8 cellular contexts compared by ENCODE assay signal in the genomic region with DNA sequence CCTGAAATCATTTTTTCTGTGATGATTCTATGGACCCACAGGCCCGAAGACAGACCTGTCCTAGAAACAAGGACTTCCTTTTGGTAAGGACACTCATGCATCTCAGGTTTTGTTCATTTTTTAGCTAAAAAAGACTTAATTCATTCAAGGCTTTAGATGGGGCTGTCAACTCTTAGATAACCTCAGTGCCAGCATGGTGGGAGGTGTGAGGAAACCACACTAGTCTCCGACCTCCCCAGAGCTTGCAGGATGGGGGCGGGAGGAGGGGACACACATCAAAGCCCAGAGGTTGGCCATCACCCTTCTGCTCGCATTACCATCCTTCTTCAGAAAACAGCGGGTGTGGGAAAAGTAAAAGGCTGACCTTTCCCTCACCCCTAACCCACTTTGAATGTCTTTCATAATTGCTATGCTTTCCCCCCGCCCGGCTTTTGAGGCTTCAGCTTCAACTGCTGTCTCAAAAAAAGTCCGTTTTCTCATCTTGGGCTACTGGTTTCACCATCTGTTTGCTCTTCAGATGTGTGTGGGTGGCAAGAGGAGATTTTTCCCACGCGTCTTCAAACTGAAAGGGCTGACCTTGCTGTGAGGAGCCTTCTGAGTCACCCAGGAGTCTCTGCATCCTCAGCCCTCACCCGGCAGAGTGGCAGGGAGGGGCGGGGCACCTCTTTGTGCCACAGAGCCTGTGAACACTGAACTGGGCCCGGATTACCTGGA. TPM values are rescaled to one million over a fixed set of nuclear protein-coding genes. Genes with fewer than 3 reads are reported as not detected.
DNase-seq lines count a peak whose midpoint lies in the region; ATAC-seq and TF ChIP-seq lines count a peak whose summit lies in the region.

No MANE protein-coding gene starts in this region.

- DNase-seq in cardiac septum (ENCODE audit: low spot score) (peak; percentile 68), Right ventricle myocardium superior (no peak), T follicular helper cell (ENCODE audit: low read depth) (peak; percentile 41), adrenal gland (peak; percentile 22 to 67 (median 60)), testis (peak; percentile 22), NCI-H2029 (lab: John Stamatoyannopoulos, UW) (no peak)
- DNase-seq in natural killer cell treated with Interleukin-12 subunit alpha and Interleukin-12 subunit beta and Interleukin-15 and Interleukin-18, amount 100 ng/mL, for 72 hours (ENCODE audit: low spot score), result peak; percentile 90

- intact Hi-C loops in cardiac septum (cut with DNase I), result no loop called here
- intact Hi-C loops in Right ventricle myocardium superior (cut with DNase I), result no loop called here
- intact Hi-C loops in adrenal gland (cut with DNase I), result no loop called here
- intact Hi-C loops in testis (cut with DNase I; ENCODE audit: low total_unique reads), result no loop called here

- H3K36me3 ChIP-seq in adrenal gland (replicated peaks in 1 of 2) (peaks cover 0 to 3% of the 10 kb centered on the region in 2 donors), testis (ENCODE audit: low read depth, missing control alignments) (no peaks in the 10 kb centered on the region)

- no peak overlapping the region for H3K4me3 ChIP-seq in adrenal gland
- H3K4me3 ChIP-seq in testis, result no peak overlapping the region

- no peaks in the 10 kb centered on the region for H3K9me3 ChIP-seq in adrenal gland (replicated peaks in 1 of 3)
- H3K9me3 ChIP-seq in testis, result no peaks in the 10 kb centered on the region

- H3K27me3 Mint-ChIP-seq in natural killer cell treated with Interleukin-12 subunit alpha and Interleukin-12 subunit beta and Interleukin-15 and Interleukin-18, amount 100 ng/mL, for 72 hours, result no peaks in the 10 kb centered on the region

- ATAC-seq in Right ventricle myocardium superior (ENCODE audit: poor library complexity) (no peak), HG03064 (IDR thresholded peaks at IDR 0.05; ENCODE audit: low read depth, unreplicated experiment) (peak; percentile 89)
- peak; percentile 94 for ATAC-seq in natural killer cell treated with Interleukin-12 subunit alpha and Interleukin-12 subunit beta and Interleukin-15 and Interleukin-18, amount 100 ng/mL, for 72 hours

- H3K36me3 Mint-ChIP-seq in natural killer cell treated with Interleukin-12 subunit alpha and Interleukin-12 subunit beta and Interleukin-15 and Interleukin-18, amount 100 ng/mL, for 72 hours, result peaks cover 15% of the 10 kb centered on the region

- peak overlapping the region; percentile 75 for H3K4me3 Mint-ChIP-seq in natural killer cell treated with Interleukin-12 subunit alpha and Interleukin-12 subunit beta and Interleukin-15 and Interleukin-18, amount 100 ng/mL, for 72 hours

- 27 to 48% (median 39%) methylated on average over 12 to 13 of the region's 13 CpGs for WGBS in adrenal gland, 4 donors
- WGBS in testis, 2 donors, result 57 to 59% methylated on average over 13 of the region's 13 CpGs

- H3K9me3 Mint-ChIP-seq in natural killer cell treated with Interleukin-12 subunit alpha and Interleukin-12 subunit beta and Interleukin-15 and Interleukin-18, amount 100 ng/mL, for 72 hours, result no peaks in the 10 kb centered on the region

- H3K27me3 ChIP-seq in adrenal gland (no peaks in the 10 kb centered on the region), testis (no peaks in the 10 kb centered on the region)

- TF ChIP-seq CTCF in adrenal gland (IDR thresholded peaks at IDR 0.05), result no peak
- TF ChIP-seq CTCF in testis (IDR thresholded peaks at IDR 0.05), result no peak

- peaks cover 43 to 46% of the 10 kb centered on the region in 2 donors for H3K4me1 Mint-ChIP-seq in natural killer cell treated with Interleukin-12 subunit alpha and Interleukin-12 subunit beta and Interleukin-15 and Interleukin-18, amount 100 ng/mL, for 72 hours (ENCODE audit: low read depth in 2 of 2)

- peak overlapping the region; percentile 72 to 73 for H3K27ac Mint-ChIP-seq in natural killer cell treated with Interleukin-12 subunit alpha and Interleukin-12 subunit beta and Interleukin-15 and Interleukin-18, amount 100 ng/mL, for 72 hours

- TF ChIP-seq POLR2A in adrenal gland (IDR thresholded peaks at IDR 0.05) (no peak), testis (IDR thresholded peaks at IDR 0.05) (no peak)

- H3K27ac ChIP-seq in adrenal gland (no peak overlapping the region), testis (no peak overlapping the region)

- no peaks in the 10 kb centered on the region for H3K4me1 ChIP-seq in adrenal gland (replicated peaks in 1 of 2)
- H3K4me1 ChIP-seq in testis, result no peaks in the 10 kb centered on the region

RNA-seq across cellular contexts. Expression of a gene that starts 27.6 kb away (rescaled TPM):
- total RNA-seq in cardiac septum (0.32 TPM), Right ventricle myocardium superior (0.22 TPM), adrenal gland (1 to 10 TPM in 2 of 8 donors, under 1 TPM in 6; 0.28 to 2.9 (median 0.66) TPM), testis (under 1 TPM; 0.16 to 0.62 TPM)
- polyA plus RNA-seq in adrenal gland (under 1 TPM; 0.30 to 0.57 (median 0.32) TPM), testis (ENCODE audit: insufficient read depth, low read depth, low replicate concordance) (2.1 TPM)
- 1 to 10 TPM; 4.0 to 5.3 TPM for total RNA-seq in natural killer cell treated with Interleukin-12 subunit alpha and Interleukin-12 subunit beta and Interleukin-15 and Interleukin-18, amount 100 ng/mL, for 72 hours

RNA-seq across cellular contexts. Expression of a gene that starts 29.3 kb away (rescaled TPM):
- not detected for total RNA-seq in cardiac septum
- not detected for total RNA-seq in Right ventricle myocardium superior
- total RNA-seq in adrenal gland, result under 1 TPM in 1 of 8 donors, not detected in 7; 0.57 TPM
- polyA plus RNA-seq in adrenal gland, result not detected
- not detected for total RNA-seq in natural killer cell treated with Interleukin-12 subunit alpha and Interleukin-12 subunit beta and Interleukin-15 and Interleukin-18, amount 100 ng/mL, for 72 hours
- under 1 TPM in 1 of 2 donors, not detected in 1; 0.19 TPM for total RNA-seq in testis
- 0.25 TPM for polyA plus RNA-seq in testis (ENCODE audit: insufficient read depth, low read depth, low replicate concordance)

Comparison
In these comparisons a context has a peak if more than half of its experiments do, and no peak if none do; other contexts are left out.
1. DNase-seq: peak in cardiac septum (single experiment), T follicular helper cell (single experiment), adrenal gland (7 of 7), natural killer cell treated with Interleukin-12 subunit alpha and Interleukin-12 subunit beta and Interleukin-15 and Interleukin-18, amount 100 ng/mL, for 72 hours (single experiment) and testis (single experiment); none in Right ventricle myocardium superior (single experiment) and NCI-H2029 (single experiment).